In the genomic region with DNA sequence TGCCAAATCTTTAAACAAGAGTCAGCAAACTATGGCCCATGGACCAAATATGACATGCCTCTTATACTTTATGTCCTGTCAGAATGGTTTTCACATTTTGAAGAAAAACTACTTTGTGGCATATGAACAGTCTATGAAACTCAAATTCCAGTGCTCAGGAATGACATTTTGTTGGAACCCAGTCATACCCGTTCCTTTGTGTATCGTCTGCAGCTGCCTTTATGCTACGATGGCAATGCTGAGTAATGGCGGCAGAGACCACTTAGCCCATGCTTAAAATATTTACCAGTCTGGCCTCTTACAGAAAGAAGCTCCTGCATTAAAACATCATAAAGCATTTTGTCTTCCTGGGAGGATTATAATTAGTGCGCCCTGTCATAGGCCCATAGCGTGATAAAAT, we compare ENCODE assay signal across 28 cellular contexts.
A peak's percentile ranks its signal among the peaks of the same experiment; 100 is the strongest.
DNase-seq lines count a peak whose midpoint lies in the region; ATAC-seq, FAIRE-seq and TF ChIP-seq lines count a peak whose summit lies in the region.
"Had no signal": no experiment of that assay in that cellular context is flagged by ENCODE, and none has a peak within 500 bp of the region (broad histone marks: within the 10 kb centered on the region; RNA-seq: fewer than 3 reads in every experiment).

No MANE protein-coding gene starts in this region.

- H3K9me3 ChIP-seq in lung (ENCODE audit: control insufficient read depth in 2 of 2, insufficient read depth in 1 of 2, low read length in 1 of 2) (peaks cover 0 to 3% of the 10 kb centered on the region in 2 donors), osteoblast (ENCODE audit: low read depth, low read length) (no peaks in the 10 kb centered on the region)
- H3K9me3 ChIP-seq: BE2C, BLaER1, Caco-2 had no signal

- no peak overlapping the region for H2AFZ ChIP-seq in osteoblast (ENCODE audit: low read length)

- no peaks in the 10 kb centered on the region for H4K20me1 ChIP-seq in osteoblast (ENCODE audit: insufficient read depth, low read length)
- H4K20me1 ChIP-seq: BLaER1 had no signal

- no peaks in the 10 kb centered on the region for H3K27me3 ChIP-seq in lung (ENCODE audit: control insufficient read depth, insufficient read depth)
- peaks cover 10% of the 10 kb centered on the region for H3K27me3 ChIP-seq in osteoblast (ENCODE audit: insufficient read depth, low read length)
- H3K27me3 ChIP-seq: BE2C, BLaER1 had no signal

- DNase-seq in lung (ENCODE audit: low spot score) (peak; percentile 3), osteoblast (ENCODE audit: insufficient read length, low spot score, missing footprints) (peak; percentile 10), urothelium cell line (ENCODE audit: low spot score) (peak; percentile 1), NCI-H1694 (lab: John Stamatoyannopoulos, UW) (no peak), DMS 273 treated with DMSO at 0.1 percent for 48 hours (lab: John Stamatoyannopoulos, UW) (no peak), COLO829 (ENCODE audit: low spot score) (no peak)
- DNase-seq: 8988T; ACHN; BE2C; C1 segment of cervical spinal cord; Caco-2; Calu3; CD4-positive, alpha-beta memory T cell; CD4-positive, CD25-positive, alpha-beta regulatory T cell; CD8-positive, alpha-beta memory T cell; DMS153; DMS53; DMS79; DND-41; EL; GDM1 had no signal

- no peaks in the 10 kb centered on the region for H3K79me2 ChIP-seq in osteoblast (ENCODE audit: insufficient read depth, low read length)

- no peak overlapping the region for H3K4me3 ChIP-seq in lung
- H3K4me3 ChIP-seq in osteoblast (ENCODE audit: insufficient read depth, low read length), result no peak overlapping the region
- H3K4me3 ChIP-seq: BLaER1, GM12878 had no signal

- H3K4me2 ChIP-seq in osteoblast (ENCODE audit: insufficient read depth, low read length), result no peak overlapping the region
- H3K4me2 ChIP-seq: BLaER1 had no signal

- H3K4me1 ChIP-seq in lung (ENCODE audit: control insufficient read depth in 2 of 2, insufficient read depth in 2 of 2, low read length in 2 of 2) (peaks cover 0 to 2% of the 10 kb centered on the region in 2 donors), osteoblast (ENCODE audit: insufficient read depth, low read length) (no peaks in the 10 kb centered on the region)
- H3K4me1 ChIP-seq: BE2C, BLaER1 had no signal

- WGBS in lung, 2 donors, result 72 to 81% methylated on average over 6 of the region's 6 CpGs

- H3K27ac ChIP-seq in lung (ENCODE audit: low read depth in 1 of 2, low read length in 1 of 2) (no peak overlapping the region), osteoblast (ENCODE audit: low read depth, low read length) (no peak overlapping the region)
- H3K27ac ChIP-seq: BLaER1 had no signal

- no peak for FAIRE-seq in urothelium cell line (lab: Jason Lieb, UNC)
- FAIRE-seq: A204.1, D721Med, GM12878, GM12892, GM19239 had no signal

- TF ChIP-seq CTCF in lung (IDR thresholded peaks at IDR 0.05; ENCODE audit: control extremely low read depth, extremely low read depth) (no peak), osteoblast (IDR thresholded peaks at IDR 0.05; ENCODE audit: extremely low read depth, low read depth, low read length) (no peak)

- no peak for ATAC-seq in lung (ENCODE audit: insufficient read depth, low FRiP score)
- ATAC-seq in GM18498 (IDR thresholded peaks at IDR 0.05; ENCODE audit: unreplicated experiment), result no peak
- ATAC-seq: GM12878 had no signal

- H3K36me3 ChIP-seq in lung (ENCODE audit: control insufficient read depth in 2 of 2, insufficient read depth in 2 of 2, low read length in 2 of 2) (no peaks in the 10 kb centered on the region), osteoblast (ENCODE audit: insufficient read depth, low read length) (no peaks in the 10 kb centered on the region)
- H3K36me3 ChIP-seq: BE2C, BLaER1 had no signal

Comparison
In these comparisons a context has a peak if more than half of its experiments do, and no peak if none do; other contexts are left out.
1. DNase-seq: peak in lung (single experiment), osteoblast (single experiment) and urothelium cell line (single experiment); none in NCI-H1694 (single experiment), DMS 273 treated with DMSO at 0.1 percent for 48 hours (single experiment) and COLO829 (single experiment).